In the genomic region with DNA sequence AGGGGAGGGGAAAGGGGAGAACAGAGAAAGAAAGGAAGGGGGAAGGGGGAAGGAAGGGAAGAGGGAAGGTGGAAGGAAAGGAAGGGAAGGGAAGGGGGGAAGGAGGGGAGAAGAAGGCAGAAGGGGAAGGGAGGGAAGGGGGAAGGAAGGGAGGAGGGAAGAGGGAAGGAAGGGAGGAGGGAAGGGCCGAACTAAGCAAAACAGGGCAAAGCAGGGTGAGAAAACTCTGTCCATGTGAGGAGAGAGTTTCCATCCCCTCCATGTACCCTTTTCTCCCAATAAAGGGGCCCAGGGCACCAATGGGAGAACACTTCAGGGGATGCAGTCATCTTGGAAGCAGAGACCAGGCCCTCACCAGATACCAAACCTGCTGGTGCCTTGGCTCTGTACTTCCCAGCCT, we compare ENCODE assay signal across 6 cellular contexts.
"Had no signal": no experiment of that assay in that cellular context is flagged by ENCODE, and none has a peak within 500 bp of the region (broad histone marks: within the 10 kb centered on the region; RNA-seq: fewer than 3 reads in every experiment).

No MANE protein-coding gene starts in this region.

- H3K27me3 Mint-ChIP-seq: IgD-negative memory B cell had no signal

- DNase-seq: KBM-7, KG1 had no signal

- H3K27ac Mint-ChIP-seq: IgD-negative memory B cell had no signal

- H3K4me3 Mint-ChIP-seq: IgD-negative memory B cell had no signal

- H3K27ac ChIP-seq: HL-60 had no signal

- FAIRE-seq: HTR-8/SVneo, K562 had no signal

- H3K4me3 ChIP-seq: K562 had no signal

- H3K36me3 Mint-ChIP-seq: IgD-negative memory B cell had no signal

- ATAC-seq: K562 had no signal
